Comparison of ENCODE assay signal across 14 cellular contexts in genomic region chr2:222747526-222748160, GRCh38.
DNase-seq lines count a peak whose midpoint lies in the region; ATAC-seq lines count a peak whose summit lies in the region.
"Had no signal": no experiment of that assay in that cellular context is flagged by ENCODE, and none has a peak within 500 bp of the region (broad histone marks: within the 10 kb centered on the region; RNA-seq: fewer than 3 reads in every experiment).

No MANE protein-coding gene starts in this region.

- no peak overlapping the region for H3K27ac ChIP-seq in iPS-18a (ENCODE audit: low read length)
- H3K27ac ChIP-seq: right atrium auricular region, upper lobe of left lung had no signal

- H3K27me3 Mint-ChIP-seq in stimulated activated naive B cell treated with anti-CD40 and anti-IgM and Interleukin-4, amounts not matched to agents 10 μg/mL and 1 μg/mL and 100 μg/mL, for 72 hours, result peaks cover 6 to 10% of the 10 kb centered on the region in 2 donors

- peak overlapping the region; percentile 16 for H3K9ac ChIP-seq in iPS-18a (ENCODE audit: low read length)

- H3K27ac Mint-ChIP-seq in stimulated activated naive B cell treated with anti-CD40 and anti-IgM and Interleukin-4, amounts not matched to agents 10 μg/mL and 1 μg/mL and 100 μg/mL, for 72 hours, result no peak overlapping the region
- H3K27ac Mint-ChIP-seq: CD4-positive, alpha-beta T cell had no signal

- peaks cover 17% of the 10 kb centered on the region for H3K4me1 ChIP-seq in iPS-18a (ENCODE audit: control insufficient read depth, low read depth, low read length)

- ATAC-seq in GM18867 (IDR thresholded peaks at IDR 0.05; ENCODE audit: unreplicated experiment) (peak; percentile 90), GM21576 (IDR thresholded peaks at IDR 0.05; ENCODE audit: unreplicated experiment) (peak; percentile 81), HG03159 (IDR thresholded peaks at IDR 0.05; ENCODE audit: unreplicated experiment) (peak; percentile 76), left ventricle myocardium superior (no peak)
- no peak for ATAC-seq in stimulated activated naive B cell treated with anti-CD40 and anti-IgM and Interleukin-4, amounts not matched to agents 10 μg/mL and 1 μg/mL and 100 μg/mL, for 72 hours (replicated peaks)
- ATAC-seq: Panc1 had no signal

- no peaks in the 10 kb centered on the region for H3K27me3 ChIP-seq in iPS-18a (ENCODE audit: control insufficient read depth, insufficient read depth, low read length)
- H3K27me3 ChIP-seq: right atrium auricular region, upper lobe of left lung had no signal

- H3K9me3 Mint-ChIP-seq in stimulated activated naive B cell treated with anti-CD40 and anti-IgM and Interleukin-4, amounts not matched to agents 10 μg/mL and 1 μg/mL and 100 μg/mL, for 72 hours, result peaks cover 7% of the 10 kb centered on the region in 2 donors
- H3K9me3 Mint-ChIP-seq: CD4-positive, alpha-beta T cell had no signal

- no peaks in the 10 kb centered on the region for H3K9me3 ChIP-seq in iPS-18a (ENCODE audit: control insufficient read depth, low read depth, low read length)
- H3K9me3 ChIP-seq: right atrium auricular region, upper lobe of left lung had no signal

- peak overlapping the region; percentile 14 for H3K4me3 ChIP-seq in iPS-18a (ENCODE audit: low read length)
- H3K4me3 ChIP-seq: right atrium auricular region, upper lobe of left lung had no signal

- intact Hi-C loops in left ventricle myocardium superior (cut with micrococcal nuclease), result no loop called here

- H3K4me1 Mint-ChIP-seq in stimulated activated naive B cell treated with anti-CD40 and anti-IgM and Interleukin-4, amounts not matched to agents 10 μg/mL and 1 μg/mL and 100 μg/mL, for 72 hours, result peaks cover 2 to 16% of the 10 kb centered on the region in 2 donors

- DNase-seq in CD1c-positive myeloid dendritic cell (ENCODE audit: extremely low spot score) (no peak), left ventricle myocardium superior (no peak), activated gamma-delta T cell treated with Interleukin-2 at 50 U/mL for 16 hours (no peak)
- DNase-seq in stimulated activated naive B cell treated with anti-CD40 and anti-IgM and Interleukin-4, amounts not matched to agents 10 μg/mL and 1 μg/mL and 100 μg/mL, for 72 hours, result no peak
- DNase-seq: activated T-cell treated with anti-CD3 and anti-CD28 coated beads, Interleukin-2, amount 50 U/mL, for 1 hour; CD4-positive, alpha-beta T cell; KG1; upper lobe of left lung had no signal

- no peak overlapping the region for H3K4me3 Mint-ChIP-seq in stimulated activated naive B cell treated with anti-CD40 and anti-IgM and Interleukin-4, amounts not matched to agents 10 μg/mL and 1 μg/mL and 100 μg/mL, for 72 hours
- H3K4me3 Mint-ChIP-seq: CD4-positive, alpha-beta T cell had no signal

- peaks cover 2 to 6% of the 10 kb centered on the region in 2 donors for H3K36me3 Mint-ChIP-seq in stimulated activated naive B cell treated with anti-CD40 and anti-IgM and Interleukin-4, amounts not matched to agents 10 μg/mL and 1 μg/mL and 100 μg/mL, for 72 hours

- H3K36me3 ChIP-seq in iPS-18a (ENCODE audit: control insufficient read depth, low read depth, low read length), result no peaks in the 10 kb centered on the region
- H3K36me3 ChIP-seq: right atrium auricular region, upper lobe of left lung had no signal

Comparison
In these comparisons a context has a peak if more than half of its experiments do, and no peak if none do; other contexts are left out.
1. ATAC-seq: peak in GM18867 (single experiment), GM21576 (single experiment) and HG03159 (single experiment); none in left ventricle myocardium superior (single experiment) and stimulated activated naive B cell treated with anti-CD40 and anti-IgM and Interleukin-4, amounts not matched to agents 10 μg/mL and 1 μg/mL and 100 μg/mL, for 72 hours (0 of 2).